Comparison of ENCODE assay signal across 16 cellular contexts in genomic region chr15:59401810-59402569, GRCh38. TPM values are rescaled to one million over a fixed set of nuclear protein-coding genes. Genes with fewer than 3 reads are reported as not detected.
A peak's percentile ranks its signal among the peaks of the same experiment; 100 is the strongest.
DNase-seq lines count a peak whose midpoint lies in the region; ATAC-seq and TF ChIP-seq lines count a peak whose summit lies in the region.
"Had no signal": no experiment of that assay in that cellular context is flagged by ENCODE, and none has a peak within 500 bp of the region (broad histone marks: within the 10 kb centered on the region; RNA-seq: fewer than 3 reads in every experiment).

No MANE protein-coding gene starts in this region.

- H3K36me3 Mint-ChIP-seq in CD14-positive monocyte, result no peaks in the 10 kb centered on the region
- no peaks in the 10 kb centered on the region for H3K36me3 Mint-ChIP-seq in naive thymus-derived CD4-positive, alpha-beta T cell
- H3K36me3 Mint-ChIP-seq: activated naive CD8-positive, alpha-beta T cell treated with anti-CD3 and anti-CD28 coated beads, Interleukin-2, amount 10 ng/mL, durations not matched to agents 7 days and 5 days; CD4-positive, CD25-positive, alpha-beta regulatory T cell had no signal

- H3K27me3 ChIP-seq in iPS-18a (ENCODE audit: control insufficient read depth, insufficient read depth, low read length) (peaks cover 17% of the 10 kb centered on the region), breast epithelium (no peaks in the 10 kb centered on the region)
- H3K27me3 ChIP-seq in naive thymus-derived CD4-positive, alpha-beta T cell (ENCODE audit: control insufficient read depth in 2 of 2, insufficient read depth in 2 of 2, low read length in 2 of 2), result no peaks in the 10 kb centered on the region

- H3K9ac ChIP-seq in iPS-18a (ENCODE audit: low read length), result no peak overlapping the region

- H3K4me1 ChIP-seq in iPS-18a (ENCODE audit: control insufficient read depth, low read depth, low read length) (peaks cover 11% of the 10 kb centered on the region), breast epithelium (no peaks in the 10 kb centered on the region)
- no peaks in the 10 kb centered on the region for H3K4me1 ChIP-seq in naive thymus-derived CD4-positive, alpha-beta T cell (ENCODE audit: control insufficient read depth in 2 of 2, insufficient read depth in 2 of 2, low read length in 2 of 2)

- peaks cover 0 to 1% (median 0%) of the 10 kb centered on the region in 3 donors for H3K27me3 Mint-ChIP-seq in CD14-positive monocyte (ENCODE audit: low read depth in 3 of 3)
- peaks cover 0 to 39% (median 12%) of the 10 kb centered on the region in 5 donors for H3K27me3 Mint-ChIP-seq in naive thymus-derived CD4-positive, alpha-beta T cell

- POLR2A ChIA-PET in naive thymus-derived CD4-positive, alpha-beta T cell (lab: Charles Lee), result no interaction called here

- TF ChIP-seq POLR2A in breast epithelium (IDR thresholded peaks at IDR 0.05), result no peak

- DNase-seq in CD14-positive monocyte (ENCODE audit: low spot score) (no peak), NCI-H1105 (lab: John Stamatoyannopoulos, UW) (peak; percentile 36), NCI-H510A treated with DMSO at 0.1 percent for 48 hours (lab: John Stamatoyannopoulos, UW) (peak; percentile 46), breast epithelium (ENCODE audit: low spot score in 2 of 2) (no peak)
- DNase-seq in naive thymus-derived CD4-positive, alpha-beta T cell, result no peak
- no peak for DNase-seq in activated naive CD4-positive, alpha-beta T cell (lab: John Stamatoyannopoulos, UW)
- DNase-seq: activated CD4-positive, alpha-beta T cell treated with anti-CD3 and anti-CD28 coated beads for 48 hours; activated naive CD8-positive, alpha-beta T cell treated with anti-CD3 and anti-CD28 coated beads, Interleukin-2, amount 10 ng/mL, durations not matched to agents 7 days and 5 days; caudate nucleus; CD4-positive, CD25-positive, alpha-beta regulatory T cell; effector memory CD4-positive, alpha-beta T cell; hypothalamus; left ventricle myocardium inferior; NCI-H524 had no signal

- H3K27ac Mint-ChIP-seq in CD14-positive monocyte, result peak overlapping the region in 6 of 7 donors; percentile 34 to 89 (median 82)
- H3K27ac Mint-ChIP-seq in naive thymus-derived CD4-positive, alpha-beta T cell, result no peak overlapping the region
- H3K27ac Mint-ChIP-seq: activated naive CD8-positive, alpha-beta T cell treated with anti-CD3 and anti-CD28 coated beads, Interleukin-2, amount 10 ng/mL, durations not matched to agents 7 days and 5 days had no signal

- no peak for TF ChIP-seq CTCF in CD14-positive monocyte (IDR thresholded peaks at IDR 0.05)
- no peak for TF ChIP-seq CTCF in breast epithelium (IDR thresholded peaks at IDR 0.05)

- H3K4me3 ChIP-seq in iPS-18a (ENCODE audit: low read length) (peak overlapping the region; percentile 16), breast epithelium (no peak overlapping the region)
- H3K4me3 ChIP-seq in naive thymus-derived CD4-positive, alpha-beta T cell (ENCODE audit: low read length), result no peak overlapping the region
- H3K4me3 ChIP-seq: left ventricle myocardium inferior had no signal

- H3K4me1 Mint-ChIP-seq in CD14-positive monocyte, result peaks cover 86% of the 10 kb centered on the region
- peaks cover 0 to 14% (median 0%) of the 10 kb centered on the region in 7 donors for H3K4me1 Mint-ChIP-seq in naive thymus-derived CD4-positive, alpha-beta T cell
- H3K4me1 Mint-ChIP-seq: CD4-positive, CD25-positive, alpha-beta regulatory T cell had no signal

- H3K36me3 ChIP-seq in iPS-18a (ENCODE audit: control insufficient read depth, low read depth, low read length) (no peaks in the 10 kb centered on the region), breast epithelium (no peaks in the 10 kb centered on the region)
- no peaks in the 10 kb centered on the region for H3K36me3 ChIP-seq in naive thymus-derived CD4-positive, alpha-beta T cell (ENCODE audit: control insufficient read depth in 2 of 3, insufficient read depth in 3 of 3, low read length in 3 of 3)
- H3K36me3 ChIP-seq: left ventricle myocardium inferior had no signal

- no peaks in the 10 kb centered on the region for H3K9me3 ChIP-seq in iPS-18a (ENCODE audit: control insufficient read depth, low read depth, low read length)
- H3K9me3 ChIP-seq in naive thymus-derived CD4-positive, alpha-beta T cell (ENCODE audit: control insufficient read depth in 2 of 3, low read length in 3 of 3), result no peaks in the 10 kb centered on the region
- no peaks in the 10 kb centered on the region for H3K9me3 ChIP-seq in breast epithelium
- H3K9me3 ChIP-seq: left ventricle myocardium inferior had no signal

- intact Hi-C loops in CD14-positive monocyte (cut with micrococcal nuclease), result no loop called here
- intact Hi-C loops in naive thymus-derived CD4-positive, alpha-beta T cell (cut with micrococcal nuclease), result no loop called here
- intact Hi-C loops in breast epithelium (cut with DNase I; ENCODE audit: low total_unique reads), result no loop called here

- H3K9me3 Mint-ChIP-seq in CD14-positive monocyte, result no peaks in the 10 kb centered on the region
- no peaks in the 10 kb centered on the region for H3K9me3 Mint-ChIP-seq in naive thymus-derived CD4-positive, alpha-beta T cell
- H3K9me3 Mint-ChIP-seq: activated naive CD8-positive, alpha-beta T cell treated with anti-CD3 and anti-CD28 coated beads, Interleukin-2, amount 10 ng/mL, durations not matched to agents 7 days and 5 days had no signal

- CTCF ChIA-PET in naive thymus-derived CD4-positive, alpha-beta T cell (lab: Charles Lee), result no interaction called here

- H3K27ac ChIP-seq in iPS-18a (ENCODE audit: low read length) (no peak overlapping the region), breast epithelium (no peak overlapping the region)
- no peak overlapping the region for H3K27ac ChIP-seq in naive thymus-derived CD4-positive, alpha-beta T cell (ENCODE audit: low read depth, low read length)
- H3K27ac ChIP-seq: left ventricle myocardium inferior had no signal

- H3K4me3 Mint-ChIP-seq in CD14-positive monocyte, result peak overlapping the region; percentile 1 to 81
- H3K4me3 Mint-ChIP-seq in naive thymus-derived CD4-positive, alpha-beta T cell, result no peak overlapping the region
- H3K4me3 Mint-ChIP-seq: activated naive CD8-positive, alpha-beta T cell treated with anti-CD3 and anti-CD28 coated beads, Interleukin-2, amount 10 ng/mL, durations not matched to agents 7 days and 5 days; CD4-positive, CD25-positive, alpha-beta regulatory T cell had no signal

- no peak for ATAC-seq in naive thymus-derived CD4-positive, alpha-beta T cell
- ATAC-seq in GM21515 (IDR thresholded peaks at IDR 0.05; ENCODE audit: unreplicated experiment), result no peak

RNA-seq across cellular contexts. Expression of gene MYO1E, which starts 29.3 kb away (rescaled TPM):
- polyA plus RNA-seq in CD14-positive monocyte, result 10 to 100 TPM in 1 of 2 donors, 1 to 10 TPM in 1; 5.5 to 16.2 TPM
- total RNA-seq in naive thymus-derived CD4-positive, alpha-beta T cell, result 10 to 100 TPM in 2 of 5 experiments, 1 to 10 TPM in 3; 2.3 to 67.1 (median 3.7) TPM
- polyA plus RNA-seq in naive thymus-derived CD4-positive, alpha-beta T cell, result not detected
- 10 to 100 TPM; 51.5 to 76.1 (median 68.6) TPM for total RNA-seq in breast epithelium

RNA-seq across cellular contexts. Expression of gene FAM81A, which starts 36.0 kb away (rescaled TPM):
- under 1 TPM in 1 of 2 donors, not detected in 1; 0.66 TPM for polyA plus RNA-seq in CD14-positive monocyte
- total RNA-seq in naive thymus-derived CD4-positive, alpha-beta T cell, result 1 to 10 TPM in 1 of 5 experiments, under 1 TPM in 2, not detected in 2; 0.27 to 1.1 (median 0.61) TPM
- polyA plus RNA-seq in naive thymus-derived CD4-positive, alpha-beta T cell, result not detected
- total RNA-seq in breast epithelium, result 1 to 10 TPM in 2 of 3 donors, not detected in 1; 1.2 to 2.3 TPM
- total RNA-seq: CD4-positive, CD25-positive, alpha-beta regulatory T cell had no signal
- polyA plus RNA-seq: CD4-positive, CD25-positive, alpha-beta regulatory T cell had no signal

Comparison
In these comparisons a context has a peak if more than half of its experiments do, and no peak if none do; other contexts are left out.
1. DNase-seq: peak in NCI-H1105 (single experiment) and NCI-H510A treated with DMSO at 0.1 percent for 48 hours (single experiment); none in CD14-positive monocyte (single experiment), naive thymus-derived CD4-positive, alpha-beta T cell (0 of 9), breast epithelium (0 of 2) and activated naive CD4-positive, alpha-beta T cell (0 of 4).
2. H3K27ac Mint-ChIP-seq: peak in CD14-positive monocyte (6 of 7); none in naive thymus-derived CD4-positive, alpha-beta T cell (0 of 9).
3. H3K4me3 Mint-ChIP-seq: peak in CD14-positive monocyte (2 of 2); none in naive thymus-derived CD4-positive, alpha-beta T cell (0 of 10).